Comparison of ENCODE assay signal across 13 cellular contexts in genomic region chr1:165927169-165927568, GRCh38.
DNase-seq lines count a peak whose midpoint lies in the region; ATAC-seq, FAIRE-seq and TF ChIP-seq lines count a peak whose summit lies in the region.
"Had no signal": no experiment of that assay in that cellular context is flagged by ENCODE, and none has a peak within 500 bp of the region (broad histone marks: within the 10 kb centered on the region; RNA-seq: fewer than 3 reads in every experiment).

No MANE protein-coding gene starts in this region.

- H3K27me3 Mint-ChIP-seq in naive thymus-derived CD8-positive, alpha-beta T cell: peaks cover 22 to 60% (median 37%) of the 10 kb centered on the region in 5 donors
- no peaks in the 10 kb centered on the region for H3K27me3 Mint-ChIP-seq in Calu3 (ENCODE audit: unreplicated experiment)

- H3K4me3 Mint-ChIP-seq in naive thymus-derived CD8-positive, alpha-beta T cell: no peak overlapping the region
- H3K4me3 Mint-ChIP-seq in Calu3 (ENCODE audit: low read depth, unreplicated experiment): no peak overlapping the region
- H3K4me3 Mint-ChIP-seq: activated naive CD4-positive, alpha-beta T cell treated with anti-CD3 and anti-CD28 coated beads, Interleukin-2, amount 50 U/mL, for 24 hours had no signal

- POLR2A ChIA-PET in naive thymus-derived CD8-positive, alpha-beta T cell (lab: Charles Lee): no interaction called here

- no peak for DNase-seq in GM12892 (ENCODE audit: insufficient read length)
- no peak for DNase-seq in AG08395 (ENCODE audit: low spot score)
- DNase-seq in LoVo (ENCODE audit: low spot score): no peak
- no peak for DNase-seq in naive thymus-derived CD8-positive, alpha-beta T cell
- DNase-seq in Calu3: no peak
- DNase-seq: GM23248, mucosa of descending colon had no signal

- TF ChIP-seq POLR2A in GM12892 (IDR thresholded peaks at IDR 0.05; ENCODE audit: low read depth, low read length): no peak

- peak; percentile 82 for ATAC-seq in GM19455 (IDR thresholded peaks at IDR 0.05; ENCODE audit: unreplicated experiment)
- ATAC-seq in HG02840 (IDR thresholded peaks at IDR 0.05; ENCODE audit: low FRiP score, unreplicated experiment): peak; percentile 67
- peak; percentile 67 for ATAC-seq in HG03460 (IDR thresholded peaks at IDR 0.05; ENCODE audit: unreplicated experiment)
- no peak for ATAC-seq in naive thymus-derived CD8-positive, alpha-beta T cell
- ATAC-seq: mucosa of descending colon had no signal

- CTCF ChIA-PET in Calu3 (lab: Charles Lee): no interaction called here

- peaks cover 0 to 4% (median 0%) of the 10 kb centered on the region in 4 donors for H3K4me1 Mint-ChIP-seq in naive thymus-derived CD8-positive, alpha-beta T cell
- no peaks in the 10 kb centered on the region for H3K4me1 Mint-ChIP-seq in Calu3 (ENCODE audit: low read depth, unreplicated experiment)
- H3K4me1 Mint-ChIP-seq: activated naive CD4-positive, alpha-beta T cell treated with anti-CD3 and anti-CD28 coated beads, Interleukin-2, amount 50 U/mL, for 24 hours had no signal

- intact Hi-C loops in Calu3 (cut with micrococcal nuclease; ENCODE audit: unreplicated experiment): loop anchor here (10.0 kb wide), 2 partner anchors 308 to 522 kb away; no protein-coding TSS in a partner anchor

- TF ChIP-seq CTCF in Calu3 (IDR thresholded peaks at IDR 0.05; ENCODE audit: unreplicated experiment): no peak

- no TSS peak for BruUV-seq in Calu3 (replicated peaks; lab: Mats Ljungman, UMichigan)

- H3K27ac Mint-ChIP-seq in naive thymus-derived CD8-positive, alpha-beta T cell: no peak overlapping the region
- no peak overlapping the region for H3K27ac Mint-ChIP-seq in Calu3 (ENCODE audit: unreplicated experiment)
- H3K27ac Mint-ChIP-seq: activated naive CD4-positive, alpha-beta T cell treated with anti-CD3 and anti-CD28 coated beads, Interleukin-2, amount 50 U/mL, for 24 hours had no signal

- H3K36me3 Mint-ChIP-seq in naive thymus-derived CD8-positive, alpha-beta T cell: no peaks in the 10 kb centered on the region
- no peaks in the 10 kb centered on the region for H3K36me3 Mint-ChIP-seq in Calu3 (ENCODE audit: insufficient read depth, unreplicated experiment)
- H3K36me3 Mint-ChIP-seq: activated naive CD4-positive, alpha-beta T cell treated with anti-CD3 and anti-CD28 coated beads, Interleukin-2, amount 50 U/mL, for 24 hours had no signal

- peak; percentile 27 for FAIRE-seq in GM12892 (lab: Jason Lieb, UNC)
- FAIRE-seq: islet of Langerhans, urothelium cell line had no signal

- H3K9me3 Mint-ChIP-seq in naive thymus-derived CD8-positive, alpha-beta T cell: no peaks in the 10 kb centered on the region
- H3K9me3 Mint-ChIP-seq in Calu3 (ENCODE audit: low read depth, unreplicated experiment): no peaks in the 10 kb centered on the region
- H3K9me3 Mint-ChIP-seq: activated naive CD4-positive, alpha-beta T cell treated with anti-CD3 and anti-CD28 coated beads, Interleukin-2, amount 50 U/mL, for 24 hours had no signal

Comparison
In these comparisons a context has a peak if more than half of its experiments do, and no peak if none do; other contexts are left out.
1. ATAC-seq: peak in GM19455 (single experiment), HG02840 (single experiment) and HG03460 (single experiment); none in naive thymus-derived CD8-positive, alpha-beta T cell (0 of 2).